1 cellular context compared by ENCODE assay signal in the genomic region with DNA sequence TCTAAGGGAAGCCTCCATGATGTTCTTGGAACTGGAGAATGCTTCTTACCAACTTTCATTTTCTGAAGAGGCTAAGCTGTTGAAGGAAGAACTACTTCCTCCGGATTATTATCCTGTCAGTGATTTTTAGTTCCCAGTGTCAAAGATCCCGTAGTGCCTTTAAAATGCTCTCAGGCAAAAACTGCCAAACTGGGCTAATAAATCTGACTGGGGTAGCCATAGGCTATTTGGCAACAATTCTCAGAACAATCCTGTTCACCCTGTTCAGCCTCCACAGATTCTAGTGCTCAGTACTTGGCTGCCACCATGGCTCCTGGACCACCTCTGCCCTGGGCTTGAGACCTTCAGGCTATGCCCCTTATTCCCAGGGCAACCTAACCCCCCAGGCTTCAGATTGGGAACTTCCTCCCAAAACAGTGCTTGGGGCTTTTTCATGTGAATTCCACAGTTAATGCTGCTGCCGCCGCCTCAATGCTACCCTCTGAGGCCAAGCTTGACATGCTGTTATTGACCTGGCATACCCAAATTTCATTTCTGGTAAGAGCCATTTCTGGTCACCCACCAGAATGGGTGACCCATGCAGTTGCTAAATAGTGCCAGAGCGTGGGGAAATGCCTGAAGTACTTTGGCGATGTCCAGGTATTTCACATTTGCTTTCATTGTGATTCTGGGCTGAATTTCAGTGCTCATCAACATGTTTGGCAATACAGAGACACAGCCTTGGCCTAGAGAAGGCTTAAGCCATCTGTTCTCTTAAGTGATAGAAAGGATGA.
TF ChIP-seq lines count a peak whose summit lies in the region.

No MANE protein-coding gene starts in this region.

TF ChIP-seq in HepG2, 621 proteins besides CTCF, POLR2A, EP300 and RAD21 (continues in another document):
- TF ChIP-seq ZNF598 (CRISPR knock-in tag; IDR thresholded peaks at IDR 0.05; ENCODE audit: borderline replicate concordance) (peak; percentile 68; the same call in 1 of the 2 replicates), PAX8 (CRISPR knock-in tag; IDR thresholded peaks at IDR 0.05; ENCODE audit: borderline replicate concordance) (no peak), ZNF282 (IDR thresholded peaks at IDR 0.05; ENCODE audit: partially characterized antibody) (no peak), PITX1 (CRISPR knock-in tag; IDR thresholded peaks at IDR 0.05) (no peak), HOXA5 (CRISPR knock-in tag; IDR thresholded peaks at IDR 0.05) (no peak), TEAD2 (CRISPR knock-in tag; IDR thresholded peaks at IDR 0.05) (no peak), ZNF891 (CRISPR knock-in tag; IDR thresholded peaks at IDR 0.05) (no peak), ZNF7 (CRISPR knock-in tag; IDR thresholded peaks at IDR 0.05) (no peak), MYNN (CRISPR knock-in tag; IDR thresholded peaks at IDR 0.05; ENCODE audit: low read depth) (0 out of 2 replicates have a peak, but pooled peaks have one; percentile 46), ZNF292 (CRISPR knock-in tag; IDR thresholded peaks at IDR 0.05; ENCODE audit: borderline replicate concordance, low read depth) (no peak), ZNF660 (CRISPR knock-in tag; IDR thresholded peaks at IDR 0.05; ENCODE audit: borderline replicate concordance, low read depth) (no peak), THAP11 (CRISPR knock-in tag; IDR thresholded peaks at IDR 0.05) (no peak), ZNF329 (CRISPR knock-in tag; IDR thresholded peaks at IDR 0.05; ENCODE audit: low read depth) (no peak), BORCS8-MEF2B (CRISPR knock-in tag; IDR thresholded peaks at IDR 0.05) (0 out of 2 replicates have a peak, but pooled peaks have one; percentile 21), FOXK1 (CRISPR knock-in tag; IDR thresholded peaks at IDR 0.05; ENCODE audit: borderline replicate concordance, low read depth) (no peak), SMAD3 (CRISPR knock-in tag; IDR thresholded peaks at IDR 0.05) (no peak), NFIC (IDR thresholded peaks at IDR 0.05; ENCODE audit: low read length) (no peak), ZNF841 (CRISPR knock-in tag; IDR thresholded peaks at IDR 0.05; ENCODE audit: borderline replicate concordance) (no peak), TCF12 (IDR thresholded peaks at IDR 0.05) (no peak), TCF12 (CRISPR knock-in tag; IDR thresholded peaks at IDR 0.05) (no peak), JARID2 (CRISPR knock-in tag; IDR thresholded peaks at IDR 0.05; ENCODE audit: insufficient replicate concordance) (peak; percentile 13), ZFP1 (CRISPR knock-in tag; IDR thresholded peaks at IDR 0.05) (no peak; the same call in 1 of the 2 replicates), ZNF225 (CRISPR knock-in tag; IDR thresholded peaks at IDR 0.05) (no peak), ZNF180 (CRISPR knock-in tag; IDR thresholded peaks at IDR 0.05; ENCODE audit: borderline replicate concordance, low read depth) (no peak), MAF1 (CRISPR knock-in tag; IDR thresholded peaks at IDR 0.05; ENCODE audit: borderline replicate concordance) (no peak), MYC (CRISPR knock-in tag; IDR thresholded peaks at IDR 0.05; ENCODE audit: borderline replicate concordance) (no peak), ZNF3 (CRISPR knock-in tag; IDR thresholded peaks at IDR 0.05) (no peak), ZNF792 (CRISPR knock-in tag; IDR thresholded peaks at IDR 0.05) (no peak), DNMT1 (CRISPR knock-in tag; IDR thresholded peaks at IDR 0.05) (no peak), HDAC1 (CRISPR knock-in tag; IDR thresholded peaks at IDR 0.05) (no peak), SP4 (CRISPR knock-in tag; IDR thresholded peaks at IDR 0.05) (peak; percentile 58), MTA3 (CRISPR knock-in tag; IDR thresholded peaks at IDR 0.05) (no peak), ARNT (IDR thresholded peaks at IDR 0.05) (no peak), U2AF2 (IDR thresholded peaks at IDR 0.05; ENCODE audit: low read depth, low read length) (no peak), SRSF4 (IDR thresholded peaks at IDR 0.05; ENCODE audit: low read depth, low read length, poor library complexity, severe bottlenecking) (no peak), KDM3A (CRISPR knock-in tag; IDR thresholded peaks at IDR 0.05; ENCODE audit: low read depth) (no peak), JUN (CRISPR knock-in tag; IDR thresholded peaks at IDR 0.05) (0 out of 2 replicates have a peak, but pooled peaks have one; percentile 22), ZNF878 (CRISPR knock-in tag; IDR thresholded peaks at IDR 0.05) (0 out of 2 replicates have a peak, but pooled peaks have one; percentile 16), ZNF24 (IDR thresholded peaks at IDR 0.05) (no peak)
- TF ChIP-seq, protein P1, sequence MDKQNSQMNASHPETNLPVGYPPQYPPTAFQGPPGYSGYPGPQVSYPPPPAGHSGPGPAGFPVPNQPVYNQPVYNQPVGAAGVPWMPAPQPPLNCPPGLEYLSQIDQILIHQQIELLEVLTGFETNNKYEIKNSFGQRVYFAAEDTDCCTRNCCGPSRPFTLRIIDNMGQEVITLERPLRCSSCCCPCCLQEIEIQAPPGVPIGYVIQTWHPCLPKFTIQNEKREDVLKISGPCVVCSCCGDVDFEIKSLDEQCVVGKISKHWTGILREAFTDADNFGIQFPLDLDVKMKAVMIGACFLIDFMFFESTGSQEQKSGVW (CRISPR knock-in tag; IDR thresholded peaks at IDR 0.05; ENCODE audit: borderline replicate concordance) = no peak
- TF ChIP-seq, protein P2, sequence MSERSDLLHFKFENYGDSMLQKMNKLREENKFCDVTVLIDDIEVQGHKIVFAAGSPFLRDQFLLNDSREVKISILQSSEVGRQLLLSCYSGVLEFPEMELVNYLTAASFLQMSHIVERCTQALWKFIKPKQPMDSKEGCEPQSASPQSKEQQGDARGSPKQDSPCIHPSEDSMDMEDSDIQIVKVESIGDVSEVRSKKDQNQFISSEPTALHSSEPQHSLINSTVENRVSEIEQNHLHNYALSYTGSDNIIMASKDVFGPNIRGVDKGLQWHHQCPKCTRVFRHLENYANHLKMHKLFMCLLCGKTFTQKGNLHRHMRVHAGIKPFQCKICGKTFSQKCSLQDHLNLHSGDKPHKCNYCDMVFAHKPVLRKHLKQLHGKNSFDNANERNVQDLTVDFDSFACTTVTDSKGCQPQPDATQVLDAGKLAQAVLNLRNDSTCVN (CRISPR knock-in tag; IDR thresholded peaks at IDR 0.05; ENCODE audit: borderline replicate concordance) = no peak
- TF ChIP-seq, protein P3, sequence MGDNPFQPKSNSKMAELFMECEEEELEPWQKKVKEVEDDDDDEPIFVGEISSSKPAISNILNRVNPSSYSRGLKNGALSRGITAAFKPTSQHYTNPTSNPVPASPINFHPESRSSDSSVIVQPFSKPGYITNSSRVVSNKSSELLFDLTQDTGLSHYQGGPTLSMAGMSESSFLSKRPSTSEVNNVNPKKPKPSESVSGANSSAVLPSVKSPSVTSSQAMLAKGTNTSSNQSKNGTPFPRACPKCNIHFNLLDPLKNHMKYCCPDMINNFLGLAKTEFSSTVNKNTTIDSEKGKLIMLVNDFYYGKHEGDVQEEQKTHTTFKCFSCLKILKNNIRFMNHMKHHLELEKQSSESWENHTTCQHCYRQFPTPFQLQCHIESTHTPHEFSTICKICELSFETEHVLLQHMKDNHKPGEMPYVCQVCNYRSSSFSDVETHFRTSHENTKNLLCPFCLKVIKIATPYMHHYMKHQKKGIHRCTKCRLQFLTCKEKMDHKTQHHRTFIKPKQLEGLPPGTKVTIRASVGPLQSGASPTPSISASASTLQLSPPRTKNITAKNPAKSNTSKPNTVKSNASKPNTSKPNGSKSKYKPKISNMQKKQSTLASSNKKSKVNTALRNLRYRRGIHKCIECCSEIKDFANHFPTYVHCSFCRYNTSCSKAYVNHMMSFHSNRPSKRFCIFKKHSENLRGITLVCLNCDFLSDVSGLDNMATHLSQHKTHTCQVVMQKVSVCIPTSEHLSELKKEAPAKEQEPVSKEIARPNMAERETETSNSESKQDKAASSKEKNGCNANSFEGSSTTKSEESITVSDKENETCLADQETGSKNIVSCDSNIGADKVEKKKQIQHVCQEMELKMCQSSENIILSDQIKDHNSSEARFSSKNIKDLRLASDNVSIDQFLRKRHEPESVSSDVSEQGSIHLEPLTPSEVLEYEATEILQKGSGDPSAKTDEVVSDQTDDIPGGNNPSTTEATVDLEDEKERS (CRISPR knock-in tag; IDR thresholded peaks at IDR 0.05) = no peak
- TF ChIP-seq, protein P4, sequence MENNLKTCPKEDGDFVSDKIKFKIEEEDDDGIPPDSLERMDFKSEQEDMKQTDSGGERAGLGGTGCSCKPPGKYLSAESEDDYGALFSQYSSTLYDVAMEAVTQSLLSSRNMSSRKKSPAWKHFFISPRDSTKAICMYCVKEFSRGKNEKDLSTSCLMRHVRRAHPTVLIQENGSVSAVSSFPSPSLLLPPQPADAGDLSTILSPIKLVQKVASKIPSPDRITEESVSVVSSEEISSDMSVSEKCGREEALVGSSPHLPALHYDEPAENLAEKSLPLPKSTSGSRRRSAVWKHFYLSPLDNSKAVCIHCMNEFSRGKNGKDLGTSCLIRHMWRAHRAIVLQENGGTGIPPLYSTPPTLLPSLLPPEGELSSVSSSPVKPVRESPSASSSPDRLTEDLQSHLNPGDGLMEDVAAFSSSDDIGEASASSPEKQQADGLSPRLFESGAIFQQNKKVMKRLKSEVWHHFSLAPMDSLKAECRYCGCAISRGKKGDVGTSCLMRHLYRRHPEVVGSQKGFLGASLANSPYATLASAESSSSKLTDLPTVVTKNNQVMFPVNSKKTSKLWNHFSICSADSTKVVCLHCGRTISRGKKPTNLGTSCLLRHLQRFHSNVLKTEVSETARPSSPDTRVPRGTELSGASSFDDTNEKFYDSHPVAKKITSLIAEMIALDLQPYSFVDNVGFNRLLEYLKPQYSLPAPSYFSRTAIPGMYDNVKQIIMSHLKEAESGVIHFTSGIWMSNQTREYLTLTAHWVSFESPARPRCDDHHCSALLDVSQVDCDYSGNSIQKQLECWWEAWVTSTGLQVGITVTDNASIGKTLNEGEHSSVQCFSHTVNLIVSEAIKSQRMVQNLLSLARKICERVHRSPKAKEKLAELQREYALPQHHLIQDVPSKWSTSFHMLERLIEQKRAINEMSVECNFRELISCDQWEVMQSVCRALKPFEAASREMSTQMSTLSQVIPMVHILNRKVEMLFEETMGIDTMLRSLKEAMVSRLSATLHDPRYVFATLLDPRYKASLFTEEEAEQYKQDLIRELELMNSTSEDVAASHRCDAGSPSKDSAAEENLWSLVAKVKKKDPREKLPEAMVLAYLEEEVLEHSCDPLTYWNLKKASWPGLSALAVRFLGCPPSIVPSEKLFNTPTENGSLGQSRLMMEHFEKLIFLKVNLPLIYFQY (CRISPR knock-in tag; IDR thresholded peaks at IDR 0.05; ENCODE audit: borderline replicate concordance) = no peak
- TF ChIP-seq, protein P5, sequence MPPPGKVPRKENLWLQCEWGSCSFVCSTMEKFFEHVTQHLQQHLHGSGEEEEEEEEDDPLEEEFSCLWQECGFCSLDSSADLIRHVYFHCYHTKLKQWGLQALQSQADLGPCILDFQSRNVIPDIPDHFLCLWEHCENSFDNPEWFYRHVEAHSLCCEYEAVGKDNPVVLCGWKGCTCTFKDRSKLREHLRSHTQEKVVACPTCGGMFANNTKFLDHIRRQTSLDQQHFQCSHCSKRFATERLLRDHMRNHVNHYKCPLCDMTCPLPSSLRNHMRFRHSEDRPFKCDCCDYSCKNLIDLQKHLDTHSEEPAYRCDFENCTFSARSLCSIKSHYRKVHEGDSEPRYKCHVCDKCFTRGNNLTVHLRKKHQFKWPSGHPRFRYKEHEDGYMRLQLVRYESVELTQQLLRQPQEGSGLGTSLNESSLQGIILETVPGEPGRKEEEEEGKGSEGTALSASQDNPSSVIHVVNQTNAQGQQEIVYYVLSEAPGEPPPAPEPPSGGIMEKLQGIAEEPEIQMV (CRISPR knock-in tag; IDR thresholded peaks at IDR 0.05; ENCODE audit: low read depth) = no peak
- TF ChIP-seq, protein P6, sequence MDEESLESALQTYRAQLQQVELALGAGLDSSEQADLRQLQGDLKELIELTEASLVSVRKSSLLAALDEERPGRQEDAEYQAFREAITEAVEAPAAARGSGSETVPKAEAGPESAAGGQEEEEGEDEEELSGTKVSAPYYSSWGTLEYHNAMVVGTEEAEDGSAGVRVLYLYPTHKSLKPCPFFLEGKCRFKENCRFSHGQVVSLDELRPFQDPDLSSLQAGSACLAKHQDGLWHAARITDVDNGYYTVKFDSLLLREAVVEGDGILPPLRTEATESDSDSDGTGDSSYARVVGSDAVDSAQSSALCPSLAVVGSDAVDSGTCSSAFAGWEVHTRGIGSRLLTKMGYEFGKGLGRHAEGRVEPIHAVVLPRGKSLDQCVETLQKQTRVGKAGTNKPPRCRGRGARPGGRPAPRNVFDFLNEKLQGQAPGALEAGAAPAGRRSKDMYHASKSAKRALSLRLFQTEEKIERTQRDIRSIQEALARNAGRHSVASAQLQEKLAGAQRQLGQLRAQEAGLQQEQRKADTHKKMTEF (CRISPR knock-in tag; IDR thresholded peaks at IDR 0.05) = no peak
- TF ChIP-seq, protein P7, sequence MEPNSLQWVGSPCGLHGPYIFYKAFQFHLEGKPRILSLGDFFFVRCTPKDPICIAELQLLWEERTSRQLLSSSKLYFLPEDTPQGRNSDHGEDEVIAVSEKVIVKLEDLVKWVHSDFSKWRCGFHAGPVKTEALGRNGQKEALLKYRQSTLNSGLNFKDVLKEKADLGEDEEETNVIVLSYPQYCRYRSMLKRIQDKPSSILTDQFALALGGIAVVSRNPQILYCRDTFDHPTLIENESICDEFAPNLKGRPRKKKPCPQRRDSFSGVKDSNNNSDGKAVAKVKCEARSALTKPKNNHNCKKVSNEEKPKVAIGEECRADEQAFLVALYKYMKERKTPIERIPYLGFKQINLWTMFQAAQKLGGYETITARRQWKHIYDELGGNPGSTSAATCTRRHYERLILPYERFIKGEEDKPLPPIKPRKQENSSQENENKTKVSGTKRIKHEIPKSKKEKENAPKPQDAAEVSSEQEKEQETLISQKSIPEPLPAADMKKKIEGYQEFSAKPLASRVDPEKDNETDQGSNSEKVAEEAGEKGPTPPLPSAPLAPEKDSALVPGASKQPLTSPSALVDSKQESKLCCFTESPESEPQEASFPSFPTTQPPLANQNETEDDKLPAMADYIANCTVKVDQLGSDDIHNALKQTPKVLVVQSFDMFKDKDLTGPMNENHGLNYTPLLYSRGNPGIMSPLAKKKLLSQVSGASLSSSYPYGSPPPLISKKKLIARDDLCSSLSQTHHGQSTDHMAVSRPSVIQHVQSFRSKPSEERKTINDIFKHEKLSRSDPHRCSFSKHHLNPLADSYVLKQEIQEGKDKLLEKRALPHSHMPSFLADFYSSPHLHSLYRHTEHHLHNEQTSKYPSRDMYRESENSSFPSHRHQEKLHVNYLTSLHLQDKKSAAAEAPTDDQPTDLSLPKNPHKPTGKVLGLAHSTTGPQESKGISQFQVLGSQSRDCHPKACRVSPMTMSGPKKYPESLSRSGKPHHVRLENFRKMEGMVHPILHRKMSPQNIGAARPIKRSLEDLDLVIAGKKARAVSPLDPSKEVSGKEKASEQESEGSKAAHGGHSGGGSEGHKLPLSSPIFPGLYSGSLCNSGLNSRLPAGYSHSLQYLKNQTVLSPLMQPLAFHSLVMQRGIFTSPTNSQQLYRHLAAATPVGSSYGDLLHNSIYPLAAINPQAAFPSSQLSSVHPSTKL (CRISPR knock-in tag; IDR thresholded peaks at IDR 0.05) = no peak
- TF ChIP-seq, protein P8, sequence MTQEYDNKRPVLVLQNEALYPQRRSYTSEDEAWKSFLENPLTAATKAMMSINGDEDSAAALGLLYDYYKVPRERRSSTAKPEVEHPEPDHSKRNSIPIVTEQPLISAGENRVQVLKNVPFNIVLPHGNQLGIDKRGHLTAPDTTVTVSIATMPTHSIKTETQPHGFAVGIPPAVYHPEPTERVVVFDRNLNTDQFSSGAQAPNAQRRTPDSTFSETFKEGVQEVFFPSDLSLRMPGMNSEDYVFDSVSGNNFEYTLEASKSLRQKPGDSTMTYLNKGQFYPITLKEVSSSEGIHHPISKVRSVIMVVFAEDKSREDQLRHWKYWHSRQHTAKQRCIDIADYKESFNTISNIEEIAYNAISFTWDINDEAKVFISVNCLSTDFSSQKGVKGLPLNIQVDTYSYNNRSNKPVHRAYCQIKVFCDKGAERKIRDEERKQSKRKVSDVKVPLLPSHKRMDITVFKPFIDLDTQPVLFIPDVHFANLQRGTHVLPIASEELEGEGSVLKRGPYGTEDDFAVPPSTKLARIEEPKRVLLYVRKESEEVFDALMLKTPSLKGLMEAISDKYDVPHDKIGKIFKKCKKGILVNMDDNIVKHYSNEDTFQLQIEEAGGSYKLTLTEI (CRISPR knock-in tag; conservative IDR thresholded peaks at IDR 0.05) = no peak
